19 cellular contexts compared by ENCODE assay signal in genomic region chr9:23342296-23342695, GRCh38.
DNase-seq lines count a peak whose midpoint lies in the region; ATAC-seq and TF ChIP-seq lines count a peak whose summit lies in the region.
"Had no signal": no experiment of that assay in that cellular context is flagged by ENCODE, and none has a peak within 500 bp of the region (broad histone marks: within the 10 kb centered on the region; RNA-seq: fewer than 3 reads in every experiment).

No MANE protein-coding gene starts in this region.

- ATAC-seq in left lung (peak; percentile 61), T-cell (replicated peaks in 1 of 4) (no peak)
- no peak for ATAC-seq in activated CD4-positive, alpha-beta T cell treated with anti-CD3 and anti-CD28 coated beads for 36 hours
- ATAC-seq: activated T-cell treated with anti-CD3 and anti-CD28 coated beads, Interleukin-2, amount 50 U/mL, for 4 hours; stimulated activated naive CD8-positive, alpha-beta T cell treated with anti-CD3 and anti-CD28 coated beads, Interleukin-15, amount 100 ng/mL, for 72 hours had no signal

- H3K9ac ChIP-seq in smooth muscle cell (ENCODE audit: low read depth), result no peak overlapping the region

- no peaks in the 10 kb centered on the region for H4K20me1 ChIP-seq in smooth muscle cell (ENCODE audit: low read depth)

- H3K27me3 ChIP-seq in left lung (no peaks in the 10 kb centered on the region), smooth muscle cell (ENCODE audit: low read depth) (no peaks in the 10 kb centered on the region)
- H3K27me3 ChIP-seq: spleen had no signal

- 0% methylated on average over 1 of the region's 1 CpG for WGBS in smooth muscle cell (ENCODE audit: low lambda C conversion rate)

- H3K27ac ChIP-seq in left lung, result no peak overlapping the region
- H3K27ac ChIP-seq in smooth muscle cell (ENCODE audit: low read depth), result peak overlapping the region; percentile 61
- H3K27ac ChIP-seq: spleen had no signal

- no peaks in the 10 kb centered on the region for H3K79me2 ChIP-seq in smooth muscle cell (ENCODE audit: low read depth)

- CTCF ChIA-PET in T-cell (lab: Charles Lee), result no interaction called here
- CTCF ChIA-PET in activated CD4-positive, alpha-beta T cell treated with anti-CD3 and anti-CD28 coated beads for 36 hours (lab: Charles Lee), result no interaction called here

- H3K9me3 ChIP-seq in left lung (peaks cover 0 to 7% of the 10 kb centered on the region in 2 donors), smooth muscle cell (replicated peaks; ENCODE audit: low read depth) (no peaks in the 10 kb centered on the region)

- peaks cover 0 to 8% (median 3%) of the 10 kb centered on the region in 3 donors for H3K9me3 Mint-ChIP-seq in T-cell
- H3K9me3 Mint-ChIP-seq in activated CD4-positive, alpha-beta T cell treated with anti-CD3 and anti-CD28 coated beads for 36 hours (ENCODE audit: low read depth), result peaks cover 9% of the 10 kb centered on the region
- H3K9me3 Mint-ChIP-seq: activated T-cell treated with anti-CD3 and anti-CD28 coated beads, Interleukin-2, amount 50 U/mL, for 4 hours had no signal

- H3K4me3 Mint-ChIP-seq in T-cell, result no peak overlapping the region
- H3K4me3 Mint-ChIP-seq in activated CD4-positive, alpha-beta T cell treated with anti-CD3 and anti-CD28 coated beads for 36 hours, result no peak overlapping the region
- H3K4me3 Mint-ChIP-seq: activated CD4-positive, alpha-beta T cell treated with anti-CD3 and anti-CD28 coated beads, Interleukin-2, amount 10 ng/mL, durations not matched to agents 7 days and 5 days; activated T-cell treated with anti-CD3 and anti-CD28 coated beads, Interleukin-2, amount 50 U/mL, for 4 hours; memory B cell; stimulated activated naive CD8-positive, alpha-beta T cell treated with anti-CD3 and anti-CD28 coated beads, Interleukin-15, amount 100 ng/mL, for 72 hours had no signal

- H3K36me3 ChIP-seq in left lung, result no peaks in the 10 kb centered on the region
- H3K36me3 ChIP-seq in smooth muscle cell (ENCODE audit: low read depth), result no peaks in the 10 kb centered on the region
- H3K36me3 ChIP-seq: spleen had no signal

- DNase-seq in HuH-7.5 (ENCODE audit: low spot score) (peak; percentile 12), astrocyte of the spinal cord (ENCODE audit: low read depth, low spot score) (peak; percentile 79), left lung (no peak), smooth muscle cell (lab: John Stamatoyannopoulos, UW; ENCODE audit: unreplicated experiment) (no peak), T-cell (no peak)
- no peak for DNase-seq in activated CD4-positive, alpha-beta T cell treated with anti-CD3 and anti-CD28 coated beads for 36 hours
- DNase-seq in activated CD4-positive, alpha-beta T cell treated with anti-CD3 and anti-CD28 coated beads, Interleukin-2, amount 50 U/mL, for 48 hours, result no peak
- DNase-seq: activated CD4-positive, alpha-beta T cell treated with anti-CD3 and anti-CD28 coated beads, Interleukin-2, amount 10 ng/mL, durations not matched to agents 7 days and 5 days; activated T-cell treated with anti-CD3 and anti-CD28 coated beads, Interleukin-2, amount 50 U/mL, for 4 hours; amniotic stem cell; DND-41; foreskin fibroblast; MV-4-11; NCI-H2107; Right ventricle myocardium superior; spleen; stimulated activated naive CD8-positive, alpha-beta T cell treated with anti-CD3 and anti-CD28 coated beads, Interleukin-15, amount 100 ng/mL, for 72 hours; T1000 had no signal

- H3K4me1 ChIP-seq in left lung (no peaks in the 10 kb centered on the region), smooth muscle cell (ENCODE audit: low read depth) (peaks cover 14% of the 10 kb centered on the region)
- H3K4me1 ChIP-seq: spleen had no signal

- TF ChIP-seq CTCF in astrocyte of the spinal cord (IDR thresholded peaks at IDR 0.05; ENCODE audit: low read depth, low read length) (no peak), left lung (IDR thresholded peaks at IDR 0.05) (no peak), smooth muscle cell (IDR thresholded peaks at IDR 0.05; ENCODE audit: borderline replicate concordance, insufficient read depth, poor library complexity, severe bottlenecking) (no peak)

- H3F3A ChIP-seq in smooth muscle cell (ENCODE audit: low read depth), result peaks cover 6% of the 10 kb centered on the region

- peak overlapping the region; percentile 78 for H3K4me2 ChIP-seq in smooth muscle cell

- in situ Hi-C loops in astrocyte of the spinal cord (cut with HindIII; ENCODE audit: low sequenced_read_pairs), result no loop called here

- POLR2A ChIA-PET in T-cell (lab: Charles Lee), result no interaction called here
- POLR2A ChIA-PET in activated CD4-positive, alpha-beta T cell treated with anti-CD3 and anti-CD28 coated beads for 36 hours (lab: Charles Lee), result no interaction called here

- H3K4me1 Mint-ChIP-seq in T-cell, result no peaks in the 10 kb centered on the region
- no peaks in the 10 kb centered on the region for H3K4me1 Mint-ChIP-seq in activated CD4-positive, alpha-beta T cell treated with anti-CD3 and anti-CD28 coated beads for 36 hours
- H3K4me1 Mint-ChIP-seq: activated CD4-positive, alpha-beta T cell treated with anti-CD3 and anti-CD28 coated beads, Interleukin-2, amount 10 ng/mL, durations not matched to agents 7 days and 5 days; memory B cell; stimulated activated naive CD8-positive, alpha-beta T cell treated with anti-CD3 and anti-CD28 coated beads, Interleukin-15, amount 100 ng/mL, for 72 hours had no signal

- intact Hi-C loops in left lung (cut with DNase I), result no loop called here
- intact Hi-C loops in activated CD4-positive, alpha-beta T cell treated with anti-CD3 and anti-CD28 coated beads for 36 hours (cut with DNase I, micrococcal nuclease), result no loop called here

- H3K36me3 Mint-ChIP-seq in T-cell, result no peaks in the 10 kb centered on the region
- H3K36me3 Mint-ChIP-seq in activated CD4-positive, alpha-beta T cell treated with anti-CD3 and anti-CD28 coated beads for 36 hours (ENCODE audit: low read depth), result no peaks in the 10 kb centered on the region
- H3K36me3 Mint-ChIP-seq: memory B cell had no signal

- no peak overlapping the region for H2AFZ ChIP-seq in smooth muscle cell (ENCODE audit: low read depth)

- no peaks in the 10 kb centered on the region for H3K27me3 Mint-ChIP-seq in T-cell
- no peaks in the 10 kb centered on the region for H3K27me3 Mint-ChIP-seq in activated CD4-positive, alpha-beta T cell treated with anti-CD3 and anti-CD28 coated beads for 36 hours
- H3K27me3 Mint-ChIP-seq: activated CD4-positive, alpha-beta T cell treated with anti-CD3 and anti-CD28 coated beads, Interleukin-2, amount 10 ng/mL, durations not matched to agents 7 days and 5 days; memory B cell; stimulated activated naive CD8-positive, alpha-beta T cell treated with anti-CD3 and anti-CD28 coated beads, Interleukin-15, amount 100 ng/mL, for 72 hours had no signal

- H3K27ac Mint-ChIP-seq in T-cell, result no peak overlapping the region
- no peak overlapping the region for H3K27ac Mint-ChIP-seq in activated CD4-positive, alpha-beta T cell treated with anti-CD3 and anti-CD28 coated beads for 36 hours
- H3K27ac Mint-ChIP-seq: activated CD4-positive, alpha-beta T cell treated with anti-CD3 and anti-CD28 coated beads, Interleukin-2, amount 10 ng/mL, durations not matched to agents 7 days and 5 days; memory B cell; stimulated activated naive CD8-positive, alpha-beta T cell treated with anti-CD3 and anti-CD28 coated beads, Interleukin-15, amount 100 ng/mL, for 72 hours had no signal

- no peak overlapping the region for H3K4me3 ChIP-seq in astrocyte of the spinal cord (ENCODE audit: low read depth, low read length)
- no peak overlapping the region for H3K4me3 ChIP-seq in left lung
- peak overlapping the region; percentile 21 for H3K4me3 ChIP-seq in smooth muscle cell
- H3K4me3 ChIP-seq: spleen had no signal

Comparison
In these comparisons a context has a peak if more than half of its experiments do, and no peak if none do; other contexts are left out.
1. DNase-seq: peak in HuH-7.5 (single experiment) and astrocyte of the spinal cord (single experiment); none in left lung (0 of 2), smooth muscle cell (single experiment), T-cell (0 of 34), activated CD4-positive, alpha-beta T cell treated with anti-CD3 and anti-CD28 coated beads for 36 hours (single experiment) and activated CD4-positive, alpha-beta T cell treated with anti-CD3 and anti-CD28 coated beads, Interleukin-2, amount 50 U/mL, for 48 hours (0 of 2).